ENCODE assay signal across 39 cellular contexts in the genomic region with DNA sequence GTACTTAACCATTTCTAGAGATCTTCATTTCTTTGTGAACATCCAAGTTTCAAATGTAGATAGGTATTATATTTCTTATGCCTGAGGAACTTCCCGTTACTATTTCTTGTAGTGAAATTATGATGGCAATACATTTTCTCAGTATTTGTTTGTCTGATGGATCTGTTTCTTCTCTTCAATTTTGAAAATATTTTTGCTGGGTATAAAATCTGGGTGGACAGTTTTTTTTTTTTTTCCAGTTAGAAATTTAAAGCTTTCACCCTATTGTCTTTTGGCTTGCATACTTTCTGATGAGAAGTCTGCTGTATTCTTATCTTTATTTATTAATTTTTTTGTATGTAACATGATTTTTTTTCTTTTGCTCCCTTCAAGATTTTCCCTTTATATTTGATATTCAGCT.
"Had no signal": no experiment of that assay in that cellular context is flagged by ENCODE, and none has a peak within 500 bp of the region (broad histone marks: within the 10 kb centered on the region; RNA-seq: fewer than 3 reads in every experiment).

No MANE protein-coding gene starts in this region.

- H3K4me3 ChIP-seq: adrenal gland, ascending aorta, body of pancreas, breast epithelium, cardiac muscle cell had no signal

- DNase-seq: activated effector memory CD4-positive, alpha-beta T cell treated with anti-CD3 and anti-CD28 coated beads, Interleukin-2, amount 50 U/mL, for 16 hours; activated effector memory CD4-positive, alpha-beta T cell treated with Interleukin-2 at 50 U/mL for 16 hours; activated gamma-delta T cell; activated gamma-delta T cell treated with Interleukin-2 at 50 U/mL for 16 hours; activated naive CD4-positive, alpha-beta T cell; activated naive CD4-positive, alpha-beta T cell treated with anti-CD3 and anti-CD28 coated beads for 36 hours; activated naive CD4-positive, alpha-beta T cell treated with anti-CD3 and anti-CD28 coated beads, Interleukin-2, amount 10 ng/mL, durations not matched to agents 7 days and 5 days; activated naive CD4-positive, alpha-beta T cell treated with anti-CD3 and anti-CD28 coated beads, Interleukin-2, amount 50 U/mL, for 16 hours; activated naive CD4-positive, alpha-beta T cell treated with Interleukin-2 at 50 U/mL for 16 hours; activated naive CD8-positive, alpha-beta T cell treated with anti-CD3 and anti-CD28 coated beads for 36 hours; activated naive CD8-positive, alpha-beta T cell treated with anti-CD3 and anti-CD28 coated beads, Interleukin-2, amount 10 ng/mL, durations not matched to agents 7 days and 5 days; activated naive CD8-positive, alpha-beta T cell treated with anti-CD3 and anti-CD28 coated beads, Interleukin-2, amount 50 U/mL, for 24 hours; activated T-cell treated with anti-CD3 and anti-CD28 coated beads, Interleukin-2, amount 50 U/mL, for 24 hours; activated T-cell treated with anti-CD3 and anti-CD28 coated beads, Interleukin-2, amount 50 U/mL, for 4 hours; activated T-cell treated with anti-CD3 and anti-CD28 coated beads, Interleukin-2, amount 50 U/mL, for 48 hours; activated T-cell treated with anti-CD3 and anti-CD28 coated beads, Interleukin-2, amount 50 U/mL, for 72 hours; adrenal gland; amniotic stem cell; amygdala; anterior cingulate cortex; aorta; body of pancreas; brain microvascular endothelial cell; caudate nucleus; central memory CD4-positive, alpha-beta T cell; cerebellar nuclear complex had no signal

- H3K36me3 Mint-ChIP-seq: activated naive CD4-positive, alpha-beta T cell treated with anti-CD3 and anti-CD28 coated beads, Interleukin-2, amount 10 ng/mL, durations not matched to agents 7 days and 5 days; activated naive CD4-positive, alpha-beta T cell treated with anti-CD3 and anti-CD28 coated beads, Interleukin-2, amount 50 U/mL, for 72 hours; activated naive CD8-positive, alpha-beta T cell treated with anti-CD3 and anti-CD28 coated beads for 36 hours; brain had no signal

- H3K27ac ChIP-seq: adrenal gland, ascending aorta, body of pancreas, brain microvascular endothelial cell, breast epithelium, cardiac muscle cell had no signal

- H3K4me3 Mint-ChIP-seq: activated naive CD4-positive, alpha-beta T cell treated with anti-CD3 and anti-CD28 coated beads for 36 hours; activated naive CD4-positive, alpha-beta T cell treated with anti-CD3 and anti-CD28 coated beads, Interleukin-2, amount 10 ng/mL, durations not matched to agents 7 days and 5 days; activated naive CD4-positive, alpha-beta T cell treated with anti-CD3 and anti-CD28 coated beads, Interleukin-2, amount 50 U/mL, for 24 hours; activated naive CD8-positive, alpha-beta T cell; activated naive CD8-positive, alpha-beta T cell treated with anti-CD3 and anti-CD28 coated beads for 36 hours; activated naive CD8-positive, alpha-beta T cell treated with anti-CD3 and anti-CD28 coated beads, Interleukin-2, amount 10 ng/mL, durations not matched to agents 7 days and 5 days; activated naive CD8-positive, alpha-beta T cell treated with anti-CD3 and anti-CD28 coated beads, Interleukin-2, amount 50 U/mL, for 24 hours; activated T-cell treated with anti-CD3 and anti-CD28 coated beads, Interleukin-2, amount 50 U/mL, for 24 hours; activated T-cell treated with anti-CD3 and anti-CD28 coated beads, Interleukin-2, amount 50 U/mL, for 4 hours; activated T-cell treated with anti-CD3 and anti-CD28 coated beads, Interleukin-2, amount 50 U/mL, for 72 hours; activated T-helper 1 cell treated with anti-CD3 and anti-CD28 coated beads, Interleukin-12 subunit alpha, Interleukin-12 subunit beta, Interleukin-2, Interleukin-4 antibody, amounts not matched to agents 30 ng/mL and 10 ng/mL and 1 ng/mL, durations not matched to agents 14 hours and 24 hours and 36 hours; activated T-helper 17 cell treated with anti-CD3 and anti-CD28 coated beads, Interleukin-2, amount 50 U/mL, for 72 hours; brain; central memory CD8-positive, alpha-beta T cell had no signal

- H3K27ac Mint-ChIP-seq: activated naive CD4-positive, alpha-beta T cell treated with anti-CD3 and anti-CD28 coated beads for 36 hours; activated naive CD4-positive, alpha-beta T cell treated with anti-CD3 and anti-CD28 coated beads, Interleukin-2, amount 10 ng/mL, durations not matched to agents 7 days and 5 days; activated naive CD4-positive, alpha-beta T cell treated with anti-CD3 and anti-CD28 coated beads, Interleukin-2, amount 50 U/mL, for 24 hours; activated naive CD4-positive, alpha-beta T cell treated with anti-CD3 and anti-CD28 coated beads, Interleukin-2, amount 50 U/mL, for 72 hours; activated naive CD8-positive, alpha-beta T cell; activated naive CD8-positive, alpha-beta T cell treated with anti-CD3 and anti-CD28 coated beads for 36 hours; activated naive CD8-positive, alpha-beta T cell treated with anti-CD3 and anti-CD28 coated beads, Interleukin-2, amount 10 ng/mL, durations not matched to agents 7 days and 5 days; activated naive CD8-positive, alpha-beta T cell treated with anti-CD3 and anti-CD28 coated beads, Interleukin-2, amount 50 U/mL, for 24 hours; activated T-cell treated with anti-CD3 and anti-CD28 coated beads, Interleukin-2, amount 50 U/mL, for 24 hours; activated T-cell treated with anti-CD3 and anti-CD28 coated beads, Interleukin-2, amount 50 U/mL, for 72 hours; activated T-helper 1 cell treated with anti-CD3 and anti-CD28 coated beads, Interleukin-12 subunit alpha, Interleukin-12 subunit beta, Interleukin-2, Interleukin-4 antibody, amounts not matched to agents 30 ng/mL and 10 ng/mL and 1 ng/mL, durations not matched to agents 14 hours and 24 hours and 36 hours; activated T-helper 17 cell treated with anti-CD3 and anti-CD28 coated beads, Interleukin-2, amount 50 U/mL, for 72 hours; activated T-helper 2 cell treated with anti-CD3 and anti-CD28 coated beads, Interferon-gamma antibody, Interleukin-2, Interleukin-4, amounts not matched to agents 10 μg/mL and 5 μg/mL and 100 μg/mL, durations not matched to agents 14 hours and 24 hours and 36 hours; brain had no signal

- H3K36me3 ChIP-seq: adrenal gland, ascending aorta, brain microvascular endothelial cell, breast epithelium, cardiac muscle cell had no signal

- H3K27me3 ChIP-seq: adrenal gland, ascending aorta, body of pancreas, brain microvascular endothelial cell had no signal

- H3K4me1 Mint-ChIP-seq: activated naive CD8-positive, alpha-beta T cell treated with anti-CD3 and anti-CD28 coated beads for 36 hours; activated T-helper 17 cell treated with anti-CD3 and anti-CD28 coated beads, Interleukin-2, amount 50 U/mL, for 72 hours; brain; central memory CD8-positive, alpha-beta T cell had no signal

- H3K9me3 Mint-ChIP-seq: activated naive CD4-positive, alpha-beta T cell treated with anti-CD3 and anti-CD28 coated beads, Interleukin-2, amount 50 U/mL, for 24 hours; activated naive CD4-positive, alpha-beta T cell treated with anti-CD3 and anti-CD28 coated beads, Interleukin-2, amount 50 U/mL, for 72 hours; central memory CD8-positive, alpha-beta T cell had no signal

- H3K4me1 ChIP-seq: adrenal gland, ascending aorta, body of pancreas, breast epithelium had no signal

- H3K9me3 ChIP-seq: body of pancreas had no signal

- FAIRE-seq: astrocyte, bronchial epithelial cell had no signal

- ATAC-seq: activated naive CD4-positive, alpha-beta T cell treated with anti-CD3 and anti-CD28 coated beads, Interleukin-2, amount 50 U/mL, for 72 hours; activated naive CD8-positive, alpha-beta T cell treated with anti-CD3 and anti-CD28 coated beads, Interleukin-2, amount 50 U/mL, for 24 hours; activated T-cell treated with anti-CD3 and anti-CD28 coated beads, Interleukin-2, amount 50 U/mL, for 4 hours; activated T-cell treated with anti-CD3 and anti-CD28 coated beads, Interleukin-2, amount 50 U/mL, for 72 hours; activated T-helper 17 cell treated with anti-CD3 and anti-CD28 coated beads, Interleukin-2, amount 50 U/mL, for 72 hours; body of pancreas had no signal
